9 cellular contexts compared by ENCODE assay signal in genomic region chr1:203287109-203287893, GRCh38. TPM values are rescaled to one million over a fixed set of nuclear protein-coding genes. Genes with fewer than 3 reads are reported as not detected.
DNase-seq lines count a peak whose midpoint lies in the region; ATAC-seq, FAIRE-seq and TF ChIP-seq lines count a peak whose summit lies in the region.
"Had no signal": no experiment of that assay in that cellular context is flagged by ENCODE, and none has a peak within 500 bp of the region (broad histone marks: within the 10 kb centered on the region; RNA-seq: fewer than 3 reads in every experiment).

No MANE protein-coding gene starts in this region.

- H2AFZ ChIP-seq in HCT116 (ENCODE audit: low read depth, low read length, poor library complexity, severe bottlenecking) (no peak overlapping the region), endothelial cell of umbilical vein (ENCODE audit: low read depth, low read length) (peak overlapping the region; percentile 77)

- intact Hi-C loops in HCT116 (cut with micrococcal nuclease) (no loop called here), endothelial cell of umbilical vein (cut with micrococcal nuclease) (no loop called here), ovary (cut with DNase I) (no loop called here)

- no peaks in the 10 kb centered on the region for H3K36me3 Mint-ChIP-seq in activated CD4-positive, alpha-beta T cell treated with anti-CD3 and anti-CD28 coated beads, Interleukin-2, amount 10 ng/mL, durations not matched to agents 7 days and 5 days (ENCODE audit: low read depth)

- TF ChIP-seq RAD21 in HCT116 (IDR thresholded peaks at IDR 0.05; ENCODE audit: low read depth): no peak

- peak; percentile 27 for ATAC-seq in GM18499 (IDR thresholded peaks at IDR 0.05; ENCODE audit: insufficient read depth, unreplicated experiment)
- ATAC-seq in HCT116: no peak; the same call in 1 of the 2 replicates

- H3K36me3 ChIP-seq in HCT116 (ENCODE audit: control insufficient read depth in 1 of 2, insufficient read depth in 2 of 2, low read length in 2 of 2) (no peaks in the 10 kb centered on the region), endothelial cell of umbilical vein (ENCODE audit: control insufficient read depth in 2 of 2, extremely low read depth in 1 of 2, insufficient read depth in 2 of 2, low read length in 2 of 2) (no peaks in the 10 kb centered on the region), ovary (no peaks in the 10 kb centered on the region)

- CTCF ChIA-PET in HCT116 (lab: Charles Lee) (interaction anchor here (0.7 to 4.1 kb wide), 3 partner anchors 11 to 20 kb away, joined by 3 to 17 read pairs (median 6); no protein-coding TSS in a partner anchor), endothelial cell of umbilical vein (lab: Charles Lee) (interaction anchor here (1.2 to 11.1 kb wide), 4 partner anchors 7 to 38 kb away, joined by 3 to 91 read pairs (median 4); no protein-coding TSS in a partner anchor)
- CTCF ChIA-PET in activated CD4-positive, alpha-beta T cell treated with anti-CD3 and anti-CD28 coated beads, Interleukin-2, amount 10 ng/mL, durations not matched to agents 7 days and 5 days (lab: Charles Lee): interaction anchor here (1.2 to 13.6 kb wide), 8 partner anchors 11 to 199 kb away, joined by 3 to 177 read pairs (median 18); partner anchors contain the start of gene BTG2

- no peaks in the 10 kb centered on the region for H4K20me1 ChIP-seq in HCT116 (ENCODE audit: insufficient read depth)
- no peaks in the 10 kb centered on the region for H4K20me1 ChIP-seq in endothelial cell of umbilical vein (replicated peaks; ENCODE audit: control insufficient read depth, extremely low read depth, insufficient read depth, low read length)

- TF ChIP-seq CTCF in HCT116 (IDR thresholded peaks at IDR 0.05 in 2 of 3, conservative IDR thresholded peaks at IDR 0.05 in 1 of 3; ENCODE audit: borderline replicate concordance in 1 of 3, insufficient read depth in 1 of 3, low read depth in 2 of 3, low read length in 2 of 3) (no peak), endothelial cell of umbilical vein (IDR thresholded peaks at IDR 0.05; ENCODE audit: extremely low read depth in 1 of 2, insufficient read depth in 1 of 2, low read depth in 1 of 2, low read length in 2 of 2) (no peak), ovary (IDR thresholded peaks at IDR 0.05) (no peak)

- POLR2A ChIA-PET in HCT116 (lab: Charles Lee) (interaction anchor here (1.6 kb wide), 1 partner anchor 18 kb away, joined by 6 read pairs; no protein-coding TSS in a partner anchor), endothelial cell of umbilical vein (lab: Charles Lee) (no interaction called here)
- POLR2A ChIA-PET in activated CD4-positive, alpha-beta T cell treated with anti-CD3 and anti-CD28 coated beads, Interleukin-2, amount 10 ng/mL, durations not matched to agents 7 days and 5 days (lab: Charles Lee): interaction anchor here (1.0 kb wide), 1 partner anchor 10 kb away, joined by 4 read pairs; no protein-coding TSS in a partner anchor

- H3K79me2 ChIP-seq in HCT116 (ENCODE audit: insufficient read depth, low read length) (no peaks in the 10 kb centered on the region), endothelial cell of umbilical vein (ENCODE audit: control insufficient read depth, insufficient read depth, low read length) (no peaks in the 10 kb centered on the region)

- H3K27me3 Mint-ChIP-seq in activated CD4-positive, alpha-beta T cell treated with anti-CD3 and anti-CD28 coated beads, Interleukin-2, amount 10 ng/mL, durations not matched to agents 7 days and 5 days: no peaks in the 10 kb centered on the region

- 65 to 71% (median 67%) methylated on average over 9 of the region's 9 CpGs for WGBS in ovary, 3 donors

- H3K9me3 Mint-ChIP-seq in activated CD4-positive, alpha-beta T cell treated with anti-CD3 and anti-CD28 coated beads, Interleukin-2, amount 10 ng/mL, durations not matched to agents 7 days and 5 days: no peaks in the 10 kb centered on the region

- H3K27ac Mint-ChIP-seq in activated CD4-positive, alpha-beta T cell treated with anti-CD3 and anti-CD28 coated beads, Interleukin-2, amount 10 ng/mL, durations not matched to agents 7 days and 5 days: peak overlapping the region; percentile 99

- H3K9me1 ChIP-seq in endothelial cell of umbilical vein (replicated peaks; ENCODE audit: control insufficient read depth, extremely low read depth, insufficient read depth, low read length): no peaks in the 10 kb centered on the region

- H3K9ac ChIP-seq in HCT116 (ENCODE audit: low read length): no peak overlapping the region
- no peak overlapping the region for H3K9ac ChIP-seq in endothelial cell of umbilical vein (replicated peaks; ENCODE audit: extremely low read depth, insufficient read depth, low read length)

- no peak overlapping the region for H3K4me3 ChIP-seq in HCT116 (replicated peaks in 1 of 2; ENCODE audit: low read depth in 1 of 2, low read length in 2 of 2)
- H3K4me3 ChIP-seq in endothelial cell of umbilical vein (replicated peaks in 1 of 3; ENCODE audit: insufficient read depth in 1 of 3, low read depth in 1 of 3, low read length in 3 of 3): no peak overlapping the region
- no peak overlapping the region for H3K4me3 ChIP-seq in ovary
- H3K4me3 ChIP-seq: SK-N-MC had no signal

- RAD21 ChIA-PET in HCT116 (lab: Charles Lee; ENCODE audit: low non-redundant PET in 1 of 2, low total read pairs in 2 of 2, uncharacterized antibody in 2 of 2, unreplicated experiment in 2 of 2): no interaction called here

- H3K27me3 ChIP-seq in HCT116 (ENCODE audit: insufficient read depth, low read length) (no peaks in the 10 kb centered on the region), endothelial cell of umbilical vein (ENCODE audit: control insufficient read depth in 2 of 2, insufficient read depth in 2 of 2, low read length in 2 of 2) (peaks cover 6 to 7% of the 10 kb centered on the region in 2 experiments), ovary (no peaks in the 10 kb centered on the region)

- no peak for TF ChIP-seq EP300 in ovary (IDR thresholded peaks at IDR 0.05)

- dilution Hi-C loops in endothelial cell of umbilical vein (cut with MboI; ENCODE audit: extremely low pct_ligation_motif_present, low sequenced_read_pairs): no loop called here

- H3K9me2 ChIP-seq in HCT116 (ENCODE audit: insufficient read depth): no peaks in the 10 kb centered on the region

- no TSS peak for BruUV-seq in HCT116 (replicated peaks; lab: Mats Ljungman, UMichigan)
- no TSS peak for BruUV-seq in endothelial cell of umbilical vein (replicated peaks; lab: Mats Ljungman, UMichigan)

- DNase-seq in HCT116 (ENCODE audit: low read depth, low spot score) (no peak), NCI-H1417 treated with DMSO at 0.1 percent for 48 hours (lab: John Stamatoyannopoulos, UW) (peak; percentile 9), endothelial cell of umbilical vein (ENCODE audit: low read depth, low spot score) (peak; percentile 68), ovary (peak in 3 of 5 donors; percentile 54 to 62 (median 54)), ureter (ENCODE audit: low spot score) (peak; percentile 86), GOT3 (lab: John Stamatoyannopoulos, UW) (no peak)
- peak; percentile 91 for DNase-seq in activated CD4-positive, alpha-beta T cell treated with anti-CD3 and anti-CD28 coated beads, Interleukin-2, amount 10 ng/mL, durations not matched to agents 7 days and 5 days

- peaks cover 19 to 34% of the 10 kb centered on the region in 2 experiments for H3K4me1 ChIP-seq in HCT116 (ENCODE audit: control insufficient read depth in 1 of 2, insufficient read depth in 2 of 2, low read length in 2 of 2)
- peaks cover 15% of the 10 kb centered on the region for H3K4me1 ChIP-seq in endothelial cell of umbilical vein (ENCODE audit: control insufficient read depth, extremely low read depth, insufficient read depth, low read length)
- H3K4me1 ChIP-seq in ovary (ENCODE audit: insufficient read depth): peaks cover 23% of the 10 kb centered on the region

- FAIRE-seq in endothelial cell of umbilical vein (lab: Jason Lieb, UNC): peak; percentile 89

- H3K27ac ChIP-seq in HCT116 (ENCODE audit: low read depth, low read length): no peak overlapping the region; the same call in 1 of the 2 replicates
- no peak overlapping the region for H3K27ac ChIP-seq in endothelial cell of umbilical vein (ENCODE audit: insufficient read depth, low read depth, low read length)
- H3K27ac ChIP-seq in ovary: peak overlapping the region; percentile 62 to 90
- H3K27ac ChIP-seq: SK-N-MC had no signal

- peaks cover 75% of the 10 kb centered on the region for H3K4me1 Mint-ChIP-seq in activated CD4-positive, alpha-beta T cell treated with anti-CD3 and anti-CD28 coated beads, Interleukin-2, amount 10 ng/mL, durations not matched to agents 7 days and 5 days

- no peaks in the 10 kb centered on the region for H3K9me3 ChIP-seq in HCT116 (ENCODE audit: control insufficient read depth in 1 of 2, insufficient read depth in 1 of 2, low read depth in 1 of 2, low read length in 2 of 2)
- H3K9me3 ChIP-seq in endothelial cell of umbilical vein (replicated peaks; ENCODE audit: control insufficient read depth, insufficient read depth, low read length): no peaks in the 10 kb centered on the region
- no peaks in the 10 kb centered on the region for H3K9me3 ChIP-seq in ovary

- no peak for TF ChIP-seq POLR2A in HCT116 (IDR thresholded peaks at IDR 0.05; ENCODE audit: borderline replicate concordance, extremely low read depth, insufficient read depth, insufficient read length)
- TF ChIP-seq POLR2A in endothelial cell of umbilical vein (IDR thresholded peaks at IDR 0.05; ENCODE audit: low read depth, low read length): no peak
- TF ChIP-seq POLR2A in ovary (IDR thresholded peaks at IDR 0.05): no peak

- H3K4me2 ChIP-seq in HCT116 (ENCODE audit: low read length): peak overlapping the region; percentile 31
- no peak overlapping the region for H3K4me2 ChIP-seq in endothelial cell of umbilical vein (ENCODE audit: insufficient read depth, low read length)

- H3K4me3 Mint-ChIP-seq in activated CD4-positive, alpha-beta T cell treated with anti-CD3 and anti-CD28 coated beads, Interleukin-2, amount 10 ng/mL, durations not matched to agents 7 days and 5 days: peak overlapping the region; percentile 43

RNA-seq across cellular contexts. Expression of gene BTG2, which starts 18.0 kb away (rescaled TPM):
- total RNA-seq in HCT116 (2021; ENCODE audit: unreplicated experiment) (24.2 TPM), endothelial cell of umbilical vein (40.3 and 50.1 TPM in 2 replicates), ovary (100 to 1,000 TPM; 124 to 395 (median 220) TPM), ureter (199 TPM)
- 19.0 and 20.9 TPM in 2 replicates for polyA plus RNA-seq in HCT116 (2012)
- total RNA-seq in activated CD4-positive, alpha-beta T cell treated with anti-CD3 and anti-CD28 coated beads, Interleukin-2, amount 10 ng/mL, durations not matched to agents 7 days and 5 days: 10 to 100 TPM; 73.6 to 82.3 TPM
- polyA plus RNA-seq in endothelial cell of umbilical vein (35.6 and 59.0 TPM in 2 replicates), ovary (100 to 1,000 TPM; 113 to 167 TPM)
- polyA plus RNA-seq in endothelial cell of umbilical vein (2011; cell fraction: cytosol; rRNA removed): 22.8 and 28.2 TPM in 2 replicates
- polyA plus RNA-seq in endothelial cell of umbilical vein (2011; cell fraction: nucleus; rRNA removed): 16.8 and 17.3 TPM in 2 replicates
- 26.0 and 27.1 TPM in 2 replicates for polyA plus RNA-seq in endothelial cell of umbilical vein (2012)
- polyA minus RNA-seq in endothelial cell of umbilical vein: 50.2 and 51.0 TPM in 2 replicates
- 11.2 TPM for polyA minus RNA-seq in endothelial cell of umbilical vein (2011; cell fraction: cytosol; rRNA and poly(A)+ RNA removed)
- polyA minus RNA-seq in endothelial cell of umbilical vein (2011; cell fraction: nucleus; rRNA and poly(A)+ RNA removed): 17.3 and 21.6 TPM in 2 replicates

RNA-seq across cellular contexts. Expression of gene CHIT1, which starts 57.8 kb away (rescaled TPM):
- total RNA-seq in HCT116 (2021; ENCODE audit: unreplicated experiment): not detected
- polyA plus RNA-seq in HCT116 (2012): 0.08 TPM in 1 of 2 replicates, not detected in the other
- under 1 TPM; 0.30 to 0.42 TPM for total RNA-seq in activated CD4-positive, alpha-beta T cell treated with anti-CD3 and anti-CD28 coated beads, Interleukin-2, amount 10 ng/mL, durations not matched to agents 7 days and 5 days
- not detected in 2 replicates for total RNA-seq in endothelial cell of umbilical vein
- not detected in 2 replicates for polyA plus RNA-seq in endothelial cell of umbilical vein
- polyA plus RNA-seq in endothelial cell of umbilical vein (2011; cell fraction: cytosol; rRNA removed): not detected in 2 replicates
- not detected in 2 replicates for polyA plus RNA-seq in endothelial cell of umbilical vein (2011; cell fraction: nucleus; rRNA removed)
- polyA plus RNA-seq in endothelial cell of umbilical vein (2012): not detected in 2 replicates
- polyA minus RNA-seq in endothelial cell of umbilical vein: not detected in 2 replicates
- polyA minus RNA-seq in endothelial cell of umbilical vein (2011; cell fraction: cytosol; rRNA and poly(A)+ RNA removed): not detected
- polyA minus RNA-seq in endothelial cell of umbilical vein (2011; cell fraction: nucleus; rRNA and poly(A)+ RNA removed): 0.24 TPM in 1 of 2 replicates, not detected in the other
- 10 to 100 TPM in 1 of 7 donors, 1 to 10 TPM in 1, under 1 TPM in 2, not detected in 3; 0.08 to 26.9 (median 0.77) TPM for total RNA-seq in ovary
- polyA plus RNA-seq in ovary: 1 to 10 TPM in 1 of 2 donors, under 1 TPM in 1; 0.50 to 7.0 TPM
- 6.6 TPM for total RNA-seq in ureter

Comparison
In these comparisons a context has a peak if more than half of its experiments do, and no peak if none do; other contexts are left out.
1. DNase-seq: peak in NCI-H1417 treated with DMSO at 0.1 percent for 48 hours (single experiment), activated CD4-positive, alpha-beta T cell treated with anti-CD3 and anti-CD28 coated beads, Interleukin-2, amount 10 ng/mL, durations not matched to agents 7 days and 5 days (single experiment), endothelial cell of umbilical vein (single experiment), ovary (3 of 5) and ureter (single experiment); none in HCT116 (single experiment) and GOT3 (single experiment).
2. H3K27ac ChIP-seq: peak in ovary (2 of 2); none in HCT116 (single experiment) and endothelial cell of umbilical vein (single experiment).